In genomic region chr17:78242024-78242742, GRCh38 we compare ENCODE assay signal across 10 cellular contexts. TPM values are rescaled to one million over a fixed set of nuclear protein-coding genes. Genes with fewer than 3 reads are reported as not detected.
DNase-seq lines count a peak whose midpoint lies in the region; ATAC-seq and TF ChIP-seq lines count a peak whose summit lies in the region.
"Had no signal": no experiment of that assay in that cellular context is flagged by ENCODE, and none has a peak within 500 bp of the region (broad histone marks: within the 10 kb centered on the region; RNA-seq: fewer than 3 reads in every experiment).

No MANE protein-coding gene starts in this region.

- no peaks in the 10 kb centered on the region for H3K4me1 ChIP-seq in Peyer's patch
- H3K4me1 ChIP-seq in adrenal gland (replicated peaks in 1 of 2) = no peaks in the 10 kb centered on the region

- no peak overlapping the region for H3K4me3 ChIP-seq in Peyer's patch
- no peak overlapping the region for H3K4me3 ChIP-seq in adrenal gland
- H3K4me3 ChIP-seq: coronary artery, SJCRH30 had no signal

- H3K27ac Mint-ChIP-seq in CD14-positive monocyte = peak overlapping the region in 4 of 7 donors; percentile 43 to 80 (median 62)

- H3K36me3 Mint-ChIP-seq in CD14-positive monocyte = no peaks in the 10 kb centered on the region

- H3K27me3 ChIP-seq in Peyer's patch (no peaks in the 10 kb centered on the region), adrenal gland (no peaks in the 10 kb centered on the region)
- H3K27me3 ChIP-seq: SJCRH30 had no signal

- H3K9me3 ChIP-seq in Peyer's patch = no peaks in the 10 kb centered on the region
- no peaks in the 10 kb centered on the region for H3K9me3 ChIP-seq in adrenal gland (replicated peaks in 1 of 3)

- intact Hi-C loops in CD14-positive monocyte (cut with micrococcal nuclease) (no loop called here), adrenal gland (cut with DNase I) (no loop called here)

- H3K27ac ChIP-seq in Peyer's patch (peak overlapping the region in 2 of 4 donors; percentile 25 to 64), adrenal gland (no peak overlapping the region)
- H3K27ac ChIP-seq: coronary artery, SJCRH30 had no signal

- WGBS in adrenal gland, 4 donors = 79 to 92% (median 81%) methylated on average over 14 to 21 of the region's 21 CpGs

- ATAC-seq in HG02678 (IDR thresholded peaks at IDR 0.05; ENCODE audit: unreplicated experiment) (peak; percentile 53), GM19463 (IDR thresholded peaks at IDR 0.05; ENCODE audit: unreplicated experiment) (no peak), HG03025 (IDR thresholded peaks at IDR 0.05; ENCODE audit: low FRiP score, unreplicated experiment) (no peak)

- no peak overlapping the region for H3K4me3 Mint-ChIP-seq in CD14-positive monocyte

- no peaks in the 10 kb centered on the region for H3K36me3 ChIP-seq in Peyer's patch
- no peaks in the 10 kb centered on the region for H3K36me3 ChIP-seq in adrenal gland (replicated peaks in 1 of 2)
- H3K36me3 ChIP-seq: SJCRH30 had no signal

- H3K4me1 Mint-ChIP-seq in CD14-positive monocyte = peaks cover 13% of the 10 kb centered on the region

- peaks cover 3 to 5% (median 3%) of the 10 kb centered on the region in 3 donors for H3K27me3 Mint-ChIP-seq in CD14-positive monocyte (ENCODE audit: low read depth in 3 of 3)

- TF ChIP-seq POLR2A in Peyer's patch (IDR thresholded peaks at IDR 0.05) (no peak), adrenal gland (IDR thresholded peaks at IDR 0.05) (no peak)

- peaks cover 0 to 3% (median 0%) of the 10 kb centered on the region in 7 donors for H3K9me3 Mint-ChIP-seq in CD14-positive monocyte

- DNase-seq in CD14-positive monocyte (ENCODE audit: low spot score) = peak; percentile 89
- peak in 2 of 3 donors; percentile 62 to 77 for DNase-seq in Peyer's patch
- DNase-seq in kidney glomerular epithelial cell (lab: John Stamatoyannopoulos, UW) = peak; percentile 53
- no peak for DNase-seq in adrenal gland
- no peak for DNase-seq in midbrain (lab: John Stamatoyannopoulos, UW)

- no peak for TF ChIP-seq CTCF in CD14-positive monocyte (IDR thresholded peaks at IDR 0.05)
- no peak for TF ChIP-seq CTCF in Peyer's patch (IDR thresholded peaks at IDR 0.05)
- TF ChIP-seq CTCF in adrenal gland (IDR thresholded peaks at IDR 0.05) = no peak

RNA-seq across cellular contexts. Expression of gene TMEM235, which starts 10.8 kb away (rescaled TPM):
- polyA plus RNA-seq in CD14-positive monocyte = not detected
- not detected for total RNA-seq in Peyer's patch
- not detected for total RNA-seq in adrenal gland
- polyA plus RNA-seq in adrenal gland = under 1 TPM in 1 of 3 donors, not detected in 2; 0.07 TPM

RNA-seq across cellular contexts. Expression of gene BIRC5, which starts 28.1 kb away (rescaled TPM):
- polyA plus RNA-seq in CD14-positive monocyte (not detected), adrenal gland (1 to 10 TPM in 1 of 3 donors, under 1 TPM in 2; 0.32 to 1.3 (median 0.34) TPM)
- total RNA-seq in Peyer's patch (1 to 10 TPM; 2.4 to 6.5 (median 5.7) TPM), adrenal gland (1 to 10 TPM in 5 of 8 donors, under 1 TPM in 3; 0.12 to 2.9 (median 1.5) TPM)

RNA-seq across cellular contexts. Expression of gene AFMID, which starts 55.0 kb away (rescaled TPM):
- polyA plus RNA-seq in CD14-positive monocyte (10 to 100 TPM in 1 of 2 donors, 1 to 10 TPM in 1; 7.1 to 14.2 TPM), adrenal gland (10 to 100 TPM in 1 of 3 donors, 1 to 10 TPM in 2; 9.0 to 16.3 (median 9.1) TPM)
- total RNA-seq in Peyer's patch (10 to 100 TPM; 28.2 to 98.2 (median 51.7) TPM), adrenal gland (10 to 100 TPM in 7 of 8 donors, 1 to 10 TPM in 1; 4.5 to 32.9 (median 21.9) TPM)

RNA-seq across cellular contexts. Expression of gene TK1, which starts 55.3 kb away (rescaled TPM):
- polyA plus RNA-seq in CD14-positive monocyte (1 to 10 TPM; 1.4 to 2.0 TPM), adrenal gland (1 to 10 TPM; 1.3 to 2.6 (median 1.6) TPM)
- total RNA-seq in Peyer's patch (10 to 100 TPM in 2 of 4 donors, 1 to 10 TPM in 2; 6.2 to 46.2 (median 10.1) TPM), adrenal gland (1 to 10 TPM; 2.0 to 8.5 (median 2.5) TPM)

Comparison
In these comparisons a context has a peak if more than half of its experiments do, and no peak if none do; other contexts are left out.
1. DNase-seq: peak in CD14-positive monocyte (single experiment), Peyer's patch (2 of 3) and kidney glomerular epithelial cell (single experiment); none in adrenal gland (0 of 7) and midbrain (single experiment).